Comparison of ENCODE assay signal across 28 cellular contexts in the genomic region with DNA sequence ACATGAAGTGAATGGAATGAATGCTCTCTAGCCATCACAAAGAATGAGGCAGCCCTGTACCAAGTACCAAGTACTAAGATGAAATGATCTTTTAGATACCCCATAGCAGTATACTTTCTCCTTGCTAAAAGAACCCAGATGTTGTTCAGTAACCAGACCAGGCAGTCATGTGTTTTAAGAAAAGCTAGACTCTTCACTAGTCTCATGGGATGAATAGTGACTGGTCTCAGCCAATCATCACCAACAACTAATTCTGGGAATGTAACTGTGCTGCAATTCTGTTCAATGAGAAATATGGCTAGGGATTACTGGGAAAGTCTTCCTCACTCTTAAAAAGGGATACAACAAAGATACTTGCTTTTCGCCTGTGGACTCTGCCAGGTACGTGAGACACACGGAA.
"Had no signal": no experiment of that assay in that cellular context is flagged by ENCODE, and none has a peak within 500 bp of the region (broad histone marks: within the 10 kb centered on the region; RNA-seq: fewer than 3 reads in every experiment).

No MANE protein-coding gene starts in this region.

- H3K36me3 Mint-ChIP-seq: naive thymus-derived CD8-positive, alpha-beta T cell; natural killer cell treated with Interleukin-12 subunit alpha and Interleukin-12 subunit beta and Interleukin-15 and Interleukin-18, amount 100 ng/mL, for 72 hours; stimulated activated effector memory CD8-positive, alpha-beta T cell treated with anti-CD3 and anti-CD28 coated beads, Interleukin-12 subunit alpha, Interleukin-12 subunit beta, amount 100 ng/mL, for 72 hours; stimulated activated naive B cell treated with anti-CD40 and anti-IgM and Interleukin-4, amounts not matched to agents 10 μg/mL and 1 μg/mL and 100 μg/mL, for 72 hours; type B pancreatic cell had no signal

- FAIRE-seq: small intestine had no signal

- H3K4me3 ChIP-seq: neural progenitor cell, ovary, psoas muscle, right lobe of liver, sigmoid colon, stomach, testis, tibial artery, transverse colon, upper lobe of right lung, uterus had no signal

- H3K27me3 ChIP-seq: neural progenitor cell, ovary, right lobe of liver, sigmoid colon, stomach, testis, tibial artery, transverse colon, upper lobe of right lung, uterus had no signal

- H3K4me3 Mint-ChIP-seq: naive thymus-derived CD8-positive, alpha-beta T cell; natural killer cell treated with Interleukin-12 subunit alpha and Interleukin-12 subunit beta and Interleukin-15 and Interleukin-18, amount 100 ng/mL, for 72 hours; neural progenitor cell; stimulated activated effector memory CD8-positive, alpha-beta T cell treated with anti-CD3 and anti-CD28 coated beads, Interleukin-12 subunit alpha, Interleukin-12 subunit beta, amount 100 ng/mL, for 72 hours; stimulated activated naive B cell treated with anti-CD40 and anti-IgM and Interleukin-4, amounts not matched to agents 10 μg/mL and 1 μg/mL and 100 μg/mL, for 72 hours; stimulated activated naive CD8-positive, alpha-beta T cell treated with anti-CD3 and anti-CD28 coated beads, Interleukin-15, Interleukin-2, amounts not matched to agents 100 ng/mL and 50 ng/mL, for 24 hours; type B pancreatic cell had no signal

- H3K4me1 ChIP-seq: neural progenitor cell, parathyroid adenoma, psoas muscle, right lobe of liver, testis, tibial artery, upper lobe of right lung, uterus had no signal

- H3K27ac Mint-ChIP-seq: naive thymus-derived CD8-positive, alpha-beta T cell; natural killer cell treated with Interleukin-12 subunit alpha and Interleukin-12 subunit beta and Interleukin-15 and Interleukin-18, amount 100 ng/mL, for 72 hours; neural progenitor cell; progenitor cell of endocrine pancreas; stimulated activated effector memory CD8-positive, alpha-beta T cell treated with anti-CD3 and anti-CD28 coated beads, Interleukin-12 subunit alpha, Interleukin-12 subunit beta, amount 100 ng/mL, for 72 hours; stimulated activated naive B cell treated with anti-CD40 and anti-IgM and Interleukin-4, amounts not matched to agents 10 μg/mL and 1 μg/mL and 100 μg/mL, for 72 hours; stimulated activated naive CD8-positive, alpha-beta T cell treated with anti-CD3 and anti-CD28 coated beads, Interleukin-15, Interleukin-2, amounts not matched to agents 100 ng/mL and 50 ng/mL, for 24 hours; type B pancreatic cell had no signal

- H3K27ac ChIP-seq: neural progenitor cell, ovary, parathyroid adenoma, psoas muscle, right lobe of liver, sigmoid colon, stomach, testis, tibial artery, transverse colon, upper lobe of right lung, uterus had no signal

- H3K9me3 Mint-ChIP-seq: natural killer cell treated with Interleukin-12 subunit alpha and Interleukin-12 subunit beta and Interleukin-15 and Interleukin-18, amount 100 ng/mL, for 72 hours; stimulated activated effector memory CD8-positive, alpha-beta T cell treated with anti-CD3 and anti-CD28 coated beads, Interleukin-12 subunit alpha, Interleukin-12 subunit beta, amount 100 ng/mL, for 72 hours; stimulated activated naive CD8-positive, alpha-beta T cell treated with anti-CD3 and anti-CD28 coated beads, Interleukin-15, Interleukin-2, amounts not matched to agents 100 ng/mL and 50 ng/mL, for 24 hours; type B pancreatic cell had no signal

- DNase-seq: naive thymus-derived CD8-positive, alpha-beta T cell; occipital lobe; ovary; posterior cingulate gyrus; psoas muscle; right cardiac atrium; right lobe of liver; sigmoid colon; small intestine; stimulated activated CD4-positive, alpha-beta T cell treated with anti-CD3 and anti-CD28 coated beads, Interleukin-15, amount 100 ng/mL, for 24 hours; stimulated activated CD4-positive, alpha-beta T cell treated with anti-CD3 and anti-CD28 coated beads, Interleukin-2, amount 100 ng/mL, for 24 hours; stimulated activated CD4-positive, alpha-beta T cell treated with anti-CD3 and anti-CD28 coated beads, Interleukin-2, amount 100 ng/mL, for 48 hours; stimulated activated CD4-positive, alpha-beta T cell treated with anti-CD3 and anti-CD28 coated beads, Interleukin-4, amount 100 ng/mL, for 24 hours; stimulated activated naive B cell treated with anti-CD40 and anti-IgM and Interleukin-4, amounts not matched to agents 10 μg/mL and 1 μg/mL and 100 μg/mL, for 72 hours; stimulated activated naive CD4-positive, alpha-beta T cell treated with Interleukin-2 at 50 U/mL for 16 hours; stomach; testis; tibial artery; transverse colon; upper lobe of right lung; uterus had no signal

- H3K4me2 ChIP-seq: neural progenitor cell had no signal

- H3K4me1 Mint-ChIP-seq: naive thymus-derived CD8-positive, alpha-beta T cell; neural progenitor cell; stimulated activated effector memory CD8-positive, alpha-beta T cell treated with anti-CD3 and anti-CD28 coated beads, Interleukin-12 subunit alpha, Interleukin-12 subunit beta, amount 100 ng/mL, for 72 hours; stimulated activated naive B cell treated with anti-CD40 and anti-IgM and Interleukin-4, amounts not matched to agents 10 μg/mL and 1 μg/mL and 100 μg/mL, for 72 hours had no signal

- H3K9ac ChIP-seq: neural progenitor cell, parathyroid adenoma had no signal

- H3K9me3 ChIP-seq: ovary, psoas muscle, right lobe of liver, sigmoid colon, stomach, testis, tibial artery, transverse colon, upper lobe of right lung, uterus had no signal

- H3K36me3 ChIP-seq: neural progenitor cell, ovary, right lobe of liver, sigmoid colon, stomach, tibial artery, transverse colon, upper lobe of right lung, uterus had no signal

- H2AFZ ChIP-seq: neural progenitor cell, parathyroid adenoma had no signal

- H3K27me3 Mint-ChIP-seq: progenitor cell of endocrine pancreas; stimulated activated naive B cell treated with anti-CD40 and anti-IgM and Interleukin-4, amounts not matched to agents 10 μg/mL and 1 μg/mL and 100 μg/mL, for 72 hours; stimulated activated naive CD8-positive, alpha-beta T cell treated with anti-CD3 and anti-CD28 coated beads, Interleukin-15, Interleukin-2, amounts not matched to agents 100 ng/mL and 50 ng/mL, for 24 hours; type B pancreatic cell had no signal
